Comparison of ENCODE assay signal across 8 cellular contexts in the genomic region with DNA sequence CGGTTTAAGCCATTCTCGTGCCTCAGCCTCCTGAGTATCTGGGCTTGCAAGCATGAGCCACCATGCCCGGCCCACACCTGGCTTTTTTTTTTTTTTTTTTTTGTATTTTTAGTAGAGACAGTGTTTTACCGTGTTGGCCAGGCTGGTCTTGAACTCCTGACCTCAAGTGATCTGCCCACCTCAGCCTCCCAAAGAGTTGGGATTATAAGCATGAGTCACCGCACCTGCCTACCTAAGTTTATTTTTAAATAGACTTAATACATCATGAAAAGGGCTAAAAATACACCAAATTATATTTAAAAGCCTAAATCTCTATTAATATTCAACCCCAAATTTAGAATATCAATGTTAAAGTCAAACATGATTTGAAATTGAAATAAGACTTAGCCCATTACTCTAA.
"Had no signal": no experiment of that assay in that cellular context is flagged by ENCODE, and none has a peak within 500 bp of the region (broad histone marks: within the 10 kb centered on the region; RNA-seq: fewer than 3 reads in every experiment).

No MANE protein-coding gene starts in this region.

- H3K4me3 ChIP-seq: GM12878 had no signal

- FAIRE-seq: G401.6, GM12878, GM12891, GM12892, GM18507, GM19239 had no signal

- ATAC-seq: GM12878 had no signal

- DNase-seq: GDM1, GF-D8 had no signal
